ENCODE assay signal across 8 cellular contexts in genomic region chr1:32012709-32013385, GRCh38. TPM values are rescaled to one million over a fixed set of nuclear protein-coding genes. Genes with fewer than 3 reads are reported as not detected.
DNase-seq lines count a peak whose midpoint lies in the region; ATAC-seq and TF ChIP-seq lines count a peak whose summit lies in the region.

No MANE protein-coding gene starts in this region.

- H2AFZ ChIP-seq in MM.1S (ENCODE audit: low read length) = peak overlapping the region; percentile 81

- H3K4me3 Mint-ChIP-seq in dendritic cell treated with granulocyte-macrophage colony-stimulating factor and Interleukin-4, amounts not matched to agents 40 ng/mL and 50 ng/mL, for 4 days = peak overlapping the region; percentile 94
- H3K4me3 Mint-ChIP-seq in natural killer cell = peak overlapping the region; percentile 94

- H3K4me1 ChIP-seq in BLaER1 (peaks cover 59% of the 10 kb centered on the region), MM.1S (ENCODE audit: low read length) (peaks cover 26% of the 10 kb centered on the region)

- H3K4me2 ChIP-seq in BLaER1 (peak overlapping the region; percentile 88), MM.1S (ENCODE audit: low read depth, low read length) (peak overlapping the region; percentile 80)

- H3K27ac ChIP-seq in BLaER1 = peak overlapping the region; percentile 100
- H3K27ac ChIP-seq in MM.1S (ENCODE audit: low read length) = peak overlapping the region; percentile 91

- H3K9me3 Mint-ChIP-seq in dendritic cell treated with granulocyte-macrophage colony-stimulating factor and Interleukin-4, amounts not matched to agents 40 ng/mL and 50 ng/mL, for 4 days = no peaks in the 10 kb centered on the region
- H3K9me3 Mint-ChIP-seq in natural killer cell = no peaks in the 10 kb centered on the region

- H4K20me1 ChIP-seq in BLaER1 (peaks cover 40% of the 10 kb centered on the region), MM.1S (ENCODE audit: insufficient read depth, low read length) (peaks cover 16% of the 10 kb centered on the region)

- peak overlapping the region; percentile 88 for H3K9ac ChIP-seq in BLaER1
- H3K9ac ChIP-seq in MM.1S (ENCODE audit: low read length) = peak overlapping the region; percentile 73

- peak overlapping the region; percentile 93 for H3K27ac Mint-ChIP-seq in dendritic cell treated with granulocyte-macrophage colony-stimulating factor and Interleukin-4, amounts not matched to agents 40 ng/mL and 50 ng/mL, for 4 days
- H3K27ac Mint-ChIP-seq in natural killer cell = peak overlapping the region; percentile 91 to 95

- H3K36me3 ChIP-seq in BLaER1 (peaks cover 22% of the 10 kb centered on the region), MM.1S (replicated peaks; ENCODE audit: insufficient read depth, low read length) (no peaks in the 10 kb centered on the region; the same call in 1 of the 2 replicates)

- H3K4me3 ChIP-seq in BLaER1 (peak overlapping the region; percentile 100), MM.1S (ENCODE audit: low read length) (peak overlapping the region; percentile 95)

- H3K27me3 ChIP-seq in BLaER1 (no peaks in the 10 kb centered on the region), MM.1S (replicated peaks; ENCODE audit: insufficient read depth, low read length) (no peaks in the 10 kb centered on the region)

- no peak for DNase-seq in MM.1S
- no peak for DNase-seq in natural killer cell
- DNase-seq in UCSD-AML1 (lab: John Stamatoyannopoulos, UW; ENCODE audit: unreplicated experiment) = no peak
- no peak for DNase-seq in HT-29 (ENCODE audit: low spot score)
- DNase-seq in EL = no peak

- H3K79me2 ChIP-seq in MM.1S (ENCODE audit: low read length) = peaks cover 42% of the 10 kb centered on the region

- H3F3A ChIP-seq in MM.1S (ENCODE audit: insufficient read depth, low read length) = peaks cover 16% of the 10 kb centered on the region

- H3K9me3 ChIP-seq in BLaER1 (no peaks in the 10 kb centered on the region), MM.1S (replicated peaks; ENCODE audit: insufficient read depth, low read length) (no peaks in the 10 kb centered on the region)

- intact Hi-C loops in dendritic cell treated with granulocyte-macrophage colony-stimulating factor and Interleukin-4, amounts not matched to agents 40 ng/mL and 50 ng/mL, for 4 days (cut with micrococcal nuclease) = no loop called here
- intact Hi-C loops in natural killer cell (cut with micrococcal nuclease) = loop anchor here (2.0 kb wide), 1 partner anchor 60 kb away; the partner anchor contains the start of gene TMEM39B

- TF ChIP-seq CTCF in MM.1S (IDR thresholded peaks at IDR 0.05; ENCODE audit: low read length) (no peak), natural killer cell (IDR thresholded peaks at IDR 0.05) (no peak)

- peaks cover 34% of the 10 kb centered on the region for H3K36me3 Mint-ChIP-seq in dendritic cell treated with granulocyte-macrophage colony-stimulating factor and Interleukin-4, amounts not matched to agents 40 ng/mL and 50 ng/mL, for 4 days (ENCODE audit: low read depth)
- no peaks in the 10 kb centered on the region for H3K36me3 Mint-ChIP-seq in natural killer cell

- H3K4me1 Mint-ChIP-seq in dendritic cell treated with granulocyte-macrophage colony-stimulating factor and Interleukin-4, amounts not matched to agents 40 ng/mL and 50 ng/mL, for 4 days (ENCODE audit: low read depth) = peaks cover 54% of the 10 kb centered on the region
- peaks cover 34 to 42% of the 10 kb centered on the region in 2 donors for H3K4me1 Mint-ChIP-seq in natural killer cell

- no peaks in the 10 kb centered on the region for H3K9me2 ChIP-seq in MM.1S (replicated peaks; ENCODE audit: insufficient read depth, low read length)

- no peaks in the 10 kb centered on the region for H3K27me3 Mint-ChIP-seq in dendritic cell treated with granulocyte-macrophage colony-stimulating factor and Interleukin-4, amounts not matched to agents 40 ng/mL and 50 ng/mL, for 4 days
- no peaks in the 10 kb centered on the region for H3K27me3 Mint-ChIP-seq in natural killer cell (ENCODE audit: low read depth in 2 of 2)

- no peak for ATAC-seq in natural killer cell
- no peak for ATAC-seq in HG02981 (IDR thresholded peaks at IDR 0.05; ENCODE audit: unreplicated experiment)

RNA-seq across cellular contexts. Expression of gene KHDRBS1, which starts 0.8 kb away (rescaled TPM):
- 100 to 1,000 TPM; 107 to 112 (median 109) TPM for total RNA-seq in natural killer cell
- 75.2 and 90.4 TPM in 2 replicates for total RNA-seq in HT-29 (2014; rRNA removed; shearing (Covaris generic))

RNA-seq across cellular contexts. Expression of gene TMEM39B, which starts 59.9 kb away (rescaled TPM):
- total RNA-seq in natural killer cell = 10 to 100 TPM; 13.3 to 17.1 (median 15.8) TPM
- total RNA-seq in HT-29 (2014; rRNA removed; shearing (Covaris generic)) = 10.7 and 11.0 TPM in 2 replicates
